19 cellular contexts compared by ENCODE assay signal in the genomic region with DNA sequence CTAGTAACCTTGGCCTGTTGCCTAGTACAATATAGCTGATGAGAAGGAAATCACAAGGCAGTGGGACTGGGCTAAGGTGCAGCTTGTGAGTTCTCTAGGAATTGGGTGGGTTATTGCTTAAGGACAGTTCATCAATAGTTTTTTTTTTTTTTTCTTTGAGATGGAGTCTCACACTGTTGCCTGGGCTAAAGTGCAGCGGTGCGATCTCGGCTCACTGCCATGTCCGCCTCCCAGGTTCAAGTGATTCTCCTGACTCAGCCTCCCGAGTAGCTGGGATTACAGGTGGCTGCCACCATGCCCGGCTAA. TPM values are rescaled to one million over a fixed set of nuclear protein-coding genes. Genes with fewer than 3 reads are reported as not detected.
"Had no signal": no experiment of that assay in that cellular context is flagged by ENCODE, and none has a peak within 500 bp of the region (broad histone marks: within the 10 kb centered on the region; RNA-seq: fewer than 3 reads in every experiment).

No MANE protein-coding gene starts in this region.

- H3K9me3 ChIP-seq: adrenal gland had no signal

- H3K4me3 ChIP-seq: adrenal gland had no signal

- H3K4me3 Mint-ChIP-seq: activated CD8-positive, alpha-beta T cell treated with anti-CD3 and anti-CD28 coated beads for 36 hours; activated naive CD8-positive, alpha-beta T cell treated with anti-CD3 and anti-CD28 coated beads, Interleukin-2, amount 10 ng/mL, durations not matched to agents 7 days and 5 days; central memory CD8-positive, alpha-beta T cell; IgD-negative memory B cell had no signal

- H3K4me1 ChIP-seq: adrenal gland had no signal

- DNase-seq: activated CD4-positive, alpha-beta T cell treated with anti-CD3 and anti-CD28 coated beads for 4 hours; activated CD8-positive, alpha-beta memory T cell treated with anti-CD3 and anti-CD28 coated beads, Interleukin-2, amount 50 U/mL, for 48 hours; activated CD8-positive, alpha-beta T cell treated with anti-CD3 and anti-CD28 coated beads for 36 hours; activated naive CD4-positive, alpha-beta T cell treated with anti-CD3 and anti-CD28 coated beads, Interleukin-2, amount 50 U/mL, for 16 hours; activated naive CD8-positive, alpha-beta T cell treated with anti-CD3 and anti-CD28 coated beads, Interleukin-2, amount 10 ng/mL, durations not matched to agents 7 days and 5 days; activated T-cell treated with anti-CD3 and anti-CD28 coated beads, Interleukin-2, amount 50 U/mL, for 1 hour; adrenal gland; anterior cingulate cortex; KG1; NCI-H82; SIG-M5; T-helper 1 cell had no signal

- H3K36me3 ChIP-seq: adrenal gland had no signal

- H3K4me1 Mint-ChIP-seq: central memory CD8-positive, alpha-beta T cell had no signal

- H3K27ac ChIP-seq: adrenal gland had no signal

- ATAC-seq: activated CD4-positive, CD25-positive, alpha-beta regulatory T cell treated with anti-CD3 and anti-CD28 coated beads, Interleukin-2, amount 50 U/mL, for 24 hours; activated CD8-positive, alpha-beta T cell treated with anti-CD3 and anti-CD28 coated beads for 36 hours had no signal

- H3K36me3 Mint-ChIP-seq: activated naive CD8-positive, alpha-beta T cell treated with anti-CD3 and anti-CD28 coated beads, Interleukin-2, amount 10 ng/mL, durations not matched to agents 7 days and 5 days; IgD-negative memory B cell had no signal

- H3K27me3 ChIP-seq: adrenal gland had no signal

- H3K27ac Mint-ChIP-seq: activated CD8-positive, alpha-beta T cell treated with anti-CD3 and anti-CD28 coated beads for 36 hours; activated naive CD8-positive, alpha-beta T cell treated with anti-CD3 and anti-CD28 coated beads, Interleukin-2, amount 10 ng/mL, durations not matched to agents 7 days and 5 days; IgD-negative memory B cell had no signal

- H3K9me3 Mint-ChIP-seq: activated CD8-positive, alpha-beta T cell treated with anti-CD3 and anti-CD28 coated beads for 36 hours; activated naive CD8-positive, alpha-beta T cell treated with anti-CD3 and anti-CD28 coated beads, Interleukin-2, amount 10 ng/mL, durations not matched to agents 7 days and 5 days; central memory CD8-positive, alpha-beta T cell had no signal

RNA-seq across cellular contexts. Expression of a gene that starts 11.5 kb away (rescaled TPM):
- polyA plus RNA-seq: IgD-negative memory B cell had no signal

RNA-seq across cellular contexts. Expression of a gene that starts 55.0 kb away (rescaled TPM):
- total RNA-seq: activated CD8-positive, alpha-beta T cell treated with anti-CD3 and anti-CD28 coated beads for 36 hours; activated naive CD8-positive, alpha-beta T cell treated with anti-CD3 and anti-CD28 coated beads, Interleukin-2, amount 10 ng/mL, durations not matched to agents 7 days and 5 days; LHCN-M2; M059J; OCI-LY7; T-helper 2 cell treated with Interferon-gamma antibody and Interleukin-4, amounts not matched to agents 100 ng/mL and 5 ng/mL, for 36 hours had no signal
- polyA plus RNA-seq: IgD-negative memory B cell had no signal
